ENCODE assay signal across 16 cellular contexts in genomic region chr10:48502791-48503190, GRCh38.
"Had no signal": no experiment of that assay in that cellular context is flagged by ENCODE, and none has a peak within 500 bp of the region (broad histone marks: within the 10 kb centered on the region; RNA-seq: fewer than 3 reads in every experiment).

No MANE protein-coding gene starts in this region.

- ATAC-seq: left colon; naive thymus-derived CD4-positive, alpha-beta T cell; upper lobe of right lung had no signal

- H3K4me2 ChIP-seq: hepatocyte had no signal

- H3K79me2 ChIP-seq: hepatocyte had no signal

- H3K36me3 ChIP-seq: neutrophil, suprapubic skin, tibial artery, upper lobe of right lung, vagina had no signal

- H3K4me1 ChIP-seq: suprapubic skin, tibial artery, vagina had no signal

- DNase-seq: effector CD8-positive, alpha-beta T cell; foreskin melanocyte; left colon; mammary epithelial cell; right cardiac atrium; small intestine; stimulated activated CD4-positive, alpha-beta T cell treated with anti-CD3 and anti-CD28 coated beads, Interleukin-12 subunit alpha, Interleukin-12 subunit beta, amount 100 ng/mL, for 4 hours; stimulated activated naive CD4-positive, alpha-beta T cell treated with Interleukin-2 at 50 U/mL for 16 hours; upper lobe of right lung had no signal

- H3K27me3 ChIP-seq: dorsolateral prefrontal cortex, hepatocyte, neutrophil, suprapubic skin, tibial artery, upper lobe of right lung, vagina had no signal

- H3K9me3 ChIP-seq: neutrophil, suprapubic skin, tibial artery, upper lobe of right lung, vagina had no signal

- H3K4me3 ChIP-seq: dorsolateral prefrontal cortex, hepatocyte, suprapubic skin, tibial artery, upper lobe of right lung, vagina had no signal

- H3K27ac ChIP-seq: dorsolateral prefrontal cortex, hepatocyte, neutrophil, suprapubic skin, tibial artery, upper lobe of right lung, vagina had no signal

- H2AFZ ChIP-seq: hepatocyte had no signal
